2 cellular contexts compared by ENCODE assay signal in the genomic region with DNA sequence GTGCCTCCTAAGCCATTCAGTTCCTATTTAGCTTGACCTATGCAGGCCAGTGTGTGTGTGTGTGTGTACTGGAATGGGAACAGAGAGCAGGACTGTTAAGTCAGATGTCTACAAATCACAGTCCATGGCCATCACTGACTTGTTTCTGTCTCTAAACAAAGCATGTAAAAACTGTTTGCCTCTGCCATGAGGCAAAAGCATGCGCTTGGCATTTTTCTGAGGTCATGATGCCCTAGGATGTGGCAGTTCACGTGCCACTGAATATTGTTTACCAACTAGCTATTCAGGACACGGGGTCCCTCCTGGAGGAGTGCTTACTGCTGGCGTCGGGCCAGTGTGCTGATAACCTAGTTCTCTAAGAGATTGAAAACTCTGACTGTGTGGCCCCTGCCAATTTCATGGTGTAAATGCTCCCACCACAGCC.
TF ChIP-seq lines count a peak whose summit lies in the region.

No MANE protein-coding gene starts in this region.

TF ChIP-seq in WTC11, 78 proteins besides CTCF, POLR2A, EP300 and RAD21 (continued from another document):
- TF ChIP-seq, protein P1, sequence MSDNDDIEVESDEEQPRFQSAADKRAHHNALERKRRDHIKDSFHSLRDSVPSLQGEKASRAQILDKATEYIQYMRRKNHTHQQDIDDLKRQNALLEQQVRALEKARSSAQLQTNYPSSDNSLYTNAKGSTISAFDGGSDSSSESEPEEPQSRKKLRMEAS (CRISPR knock-in tag; IDR thresholded peaks at IDR 0.05): no peak
- TF ChIP-seq GABPB1 (CRISPR knock-in tag; IDR thresholded peaks at IDR 0.05): peak; percentile 61; the same call in 1 of the 2 replicates

TF ChIP-seq in HepG2, 621 proteins besides CTCF, POLR2A, EP300 and RAD21 (continued from another document and continues in another):
- TF ChIP-seq, protein P2, sequence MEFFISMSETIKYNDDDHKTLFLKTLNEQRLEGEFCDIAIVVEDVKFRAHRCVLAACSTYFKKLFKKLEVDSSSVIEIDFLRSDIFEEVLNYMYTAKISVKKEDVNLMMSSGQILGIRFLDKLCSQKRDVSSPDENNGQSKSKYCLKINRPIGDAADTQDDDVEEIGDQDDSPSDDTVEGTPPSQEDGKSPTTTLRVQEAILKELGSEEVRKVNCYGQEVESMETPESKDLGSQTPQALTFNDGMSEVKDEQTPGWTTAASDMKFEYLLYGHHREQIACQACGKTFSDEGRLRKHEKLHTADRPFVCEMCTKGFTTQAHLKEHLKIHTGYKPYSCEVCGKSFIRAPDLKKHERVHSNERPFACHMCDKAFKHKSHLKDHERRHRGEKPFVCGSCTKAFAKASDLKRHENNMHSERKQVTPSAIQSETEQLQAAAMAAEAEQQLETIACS (CRISPR knock-in tag; IDR thresholded peaks at IDR 0.05): no peak
- no peak for TF ChIP-seq NCOA5 (CRISPR knock-in tag; IDR thresholded peaks at IDR 0.05)
- no peak for TF ChIP-seq ZNF484 (CRISPR knock-in tag; IDR thresholded peaks at IDR 0.05; ENCODE audit: borderline replicate concordance, low read depth)
- TF ChIP-seq ARID2 (CRISPR knock-in tag; IDR thresholded peaks at IDR 0.05; ENCODE audit: borderline replicate concordance): no peak
- no peak for TF ChIP-seq CAMTA2 (CRISPR knock-in tag; IDR thresholded peaks at IDR 0.05; ENCODE audit: borderline replicate concordance)
- no peak for TF ChIP-seq SRF (IDR thresholded peaks at IDR 0.05; ENCODE audit: low read depth, low read length)
- no peak for TF ChIP-seq CHCHD3 (CRISPR knock-in tag; IDR thresholded peaks at IDR 0.05)
- no peak for TF ChIP-seq SIN3B (IDR thresholded peaks at IDR 0.05; ENCODE audit: low read length)
- no peak for TF ChIP-seq SMARCE1 (IDR thresholded peaks at IDR 0.05; ENCODE audit: borderline replicate concordance)
- TF ChIP-seq, protein P3, sequence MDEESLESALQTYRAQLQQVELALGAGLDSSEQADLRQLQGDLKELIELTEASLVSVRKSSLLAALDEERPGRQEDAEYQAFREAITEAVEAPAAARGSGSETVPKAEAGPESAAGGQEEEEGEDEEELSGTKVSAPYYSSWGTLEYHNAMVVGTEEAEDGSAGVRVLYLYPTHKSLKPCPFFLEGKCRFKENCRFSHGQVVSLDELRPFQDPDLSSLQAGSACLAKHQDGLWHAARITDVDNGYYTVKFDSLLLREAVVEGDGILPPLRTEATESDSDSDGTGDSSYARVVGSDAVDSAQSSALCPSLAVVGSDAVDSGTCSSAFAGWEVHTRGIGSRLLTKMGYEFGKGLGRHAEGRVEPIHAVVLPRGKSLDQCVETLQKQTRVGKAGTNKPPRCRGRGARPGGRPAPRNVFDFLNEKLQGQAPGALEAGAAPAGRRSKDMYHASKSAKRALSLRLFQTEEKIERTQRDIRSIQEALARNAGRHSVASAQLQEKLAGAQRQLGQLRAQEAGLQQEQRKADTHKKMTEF (CRISPR knock-in tag; IDR thresholded peaks at IDR 0.05): peak; percentile 87
- TF ChIP-seq, protein P4, sequence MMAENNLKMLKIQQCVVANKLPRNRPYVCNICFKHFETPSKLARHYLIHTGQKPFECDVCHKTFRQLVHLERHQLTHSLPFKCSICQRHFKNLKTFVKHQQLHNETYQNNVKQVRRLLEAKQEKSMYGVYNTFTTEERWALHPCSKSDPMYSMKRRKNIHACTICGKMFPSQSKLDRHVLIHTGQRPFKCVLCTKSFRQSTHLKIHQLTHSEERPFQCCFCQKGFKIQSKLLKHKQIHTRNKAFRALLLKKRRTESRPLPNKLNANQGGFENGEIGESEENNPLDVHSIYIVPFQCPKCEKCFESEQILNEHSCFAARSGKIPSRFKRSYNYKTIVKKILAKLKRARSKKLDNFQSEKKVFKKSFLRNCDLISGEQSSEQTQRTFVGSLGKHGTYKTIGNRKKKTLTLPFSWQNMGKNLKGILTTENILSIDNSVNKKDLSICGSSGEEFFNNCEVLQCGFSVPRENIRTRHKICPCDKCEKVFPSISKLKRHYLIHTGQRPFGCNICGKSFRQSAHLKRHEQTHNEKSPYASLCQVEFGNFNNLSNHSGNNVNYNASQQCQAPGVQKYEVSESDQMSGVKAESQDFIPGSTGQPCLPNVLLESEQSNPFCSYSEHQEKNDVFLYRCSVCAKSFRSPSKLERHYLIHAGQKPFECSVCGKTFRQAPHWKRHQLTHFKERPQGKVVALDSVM (CRISPR knock-in tag; IDR thresholded peaks at IDR 0.05): no peak
- TF ChIP-seq, protein P5, sequence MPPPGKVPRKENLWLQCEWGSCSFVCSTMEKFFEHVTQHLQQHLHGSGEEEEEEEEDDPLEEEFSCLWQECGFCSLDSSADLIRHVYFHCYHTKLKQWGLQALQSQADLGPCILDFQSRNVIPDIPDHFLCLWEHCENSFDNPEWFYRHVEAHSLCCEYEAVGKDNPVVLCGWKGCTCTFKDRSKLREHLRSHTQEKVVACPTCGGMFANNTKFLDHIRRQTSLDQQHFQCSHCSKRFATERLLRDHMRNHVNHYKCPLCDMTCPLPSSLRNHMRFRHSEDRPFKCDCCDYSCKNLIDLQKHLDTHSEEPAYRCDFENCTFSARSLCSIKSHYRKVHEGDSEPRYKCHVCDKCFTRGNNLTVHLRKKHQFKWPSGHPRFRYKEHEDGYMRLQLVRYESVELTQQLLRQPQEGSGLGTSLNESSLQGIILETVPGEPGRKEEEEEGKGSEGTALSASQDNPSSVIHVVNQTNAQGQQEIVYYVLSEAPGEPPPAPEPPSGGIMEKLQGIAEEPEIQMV (CRISPR knock-in tag; IDR thresholded peaks at IDR 0.05; ENCODE audit: low read depth): no peak
- no peak for TF ChIP-seq ZNF260 (CRISPR knock-in tag; IDR thresholded peaks at IDR 0.05; ENCODE audit: borderline replicate concordance, low read depth)
- 0 out of 2 replicates have a peak, but pooled peaks have one; percentile 26 for TF ChIP-seq JUND (CRISPR knock-in tag; IDR thresholded peaks at IDR 0.05)
- TF ChIP-seq ZNF614 (CRISPR knock-in tag; IDR thresholded peaks at IDR 0.05; ENCODE audit: borderline replicate concordance): peak; percentile 95
- TF ChIP-seq RNF2 (conservative IDR thresholded peaks at IDR 0.05; ENCODE audit: low read depth): no peak
- TF ChIP-seq ARNT2 (CRISPR knock-in tag; IDR thresholded peaks at IDR 0.05; ENCODE audit: low read depth): peak; percentile 55; the same call in 1 of the 2 replicates
- TF ChIP-seq ZMAT3 (CRISPR knock-in tag; conservative IDR thresholded peaks at IDR 0.05): no peak
- TF ChIP-seq SNAI1 (CRISPR knock-in tag; IDR thresholded peaks at IDR 0.05; ENCODE audit: borderline replicate concordance): no peak
- no peak for TF ChIP-seq ZNF256 (CRISPR knock-in tag; conservative IDR thresholded peaks at IDR 0.05)
- no peak for TF ChIP-seq FOXM1 (CRISPR knock-in tag; IDR thresholded peaks at IDR 0.05)
- no peak for TF ChIP-seq TBP (CRISPR knock-in tag; IDR thresholded peaks at IDR 0.05)
- 0 out of 2 replicates have a peak, but pooled peaks have one; percentile 22 for TF ChIP-seq RFX3 (CRISPR knock-in tag; IDR thresholded peaks at IDR 0.05)
- no peak for TF ChIP-seq ZNF44 (CRISPR knock-in tag; IDR thresholded peaks at IDR 0.05)
- TF ChIP-seq ZNF552 (CRISPR knock-in tag; IDR thresholded peaks at IDR 0.05; ENCODE audit: borderline replicate concordance): no peak
- TF ChIP-seq RFX5 (IDR thresholded peaks at IDR 0.05; ENCODE audit: low read depth, low read length): no peak
- TF ChIP-seq, protein P6, sequence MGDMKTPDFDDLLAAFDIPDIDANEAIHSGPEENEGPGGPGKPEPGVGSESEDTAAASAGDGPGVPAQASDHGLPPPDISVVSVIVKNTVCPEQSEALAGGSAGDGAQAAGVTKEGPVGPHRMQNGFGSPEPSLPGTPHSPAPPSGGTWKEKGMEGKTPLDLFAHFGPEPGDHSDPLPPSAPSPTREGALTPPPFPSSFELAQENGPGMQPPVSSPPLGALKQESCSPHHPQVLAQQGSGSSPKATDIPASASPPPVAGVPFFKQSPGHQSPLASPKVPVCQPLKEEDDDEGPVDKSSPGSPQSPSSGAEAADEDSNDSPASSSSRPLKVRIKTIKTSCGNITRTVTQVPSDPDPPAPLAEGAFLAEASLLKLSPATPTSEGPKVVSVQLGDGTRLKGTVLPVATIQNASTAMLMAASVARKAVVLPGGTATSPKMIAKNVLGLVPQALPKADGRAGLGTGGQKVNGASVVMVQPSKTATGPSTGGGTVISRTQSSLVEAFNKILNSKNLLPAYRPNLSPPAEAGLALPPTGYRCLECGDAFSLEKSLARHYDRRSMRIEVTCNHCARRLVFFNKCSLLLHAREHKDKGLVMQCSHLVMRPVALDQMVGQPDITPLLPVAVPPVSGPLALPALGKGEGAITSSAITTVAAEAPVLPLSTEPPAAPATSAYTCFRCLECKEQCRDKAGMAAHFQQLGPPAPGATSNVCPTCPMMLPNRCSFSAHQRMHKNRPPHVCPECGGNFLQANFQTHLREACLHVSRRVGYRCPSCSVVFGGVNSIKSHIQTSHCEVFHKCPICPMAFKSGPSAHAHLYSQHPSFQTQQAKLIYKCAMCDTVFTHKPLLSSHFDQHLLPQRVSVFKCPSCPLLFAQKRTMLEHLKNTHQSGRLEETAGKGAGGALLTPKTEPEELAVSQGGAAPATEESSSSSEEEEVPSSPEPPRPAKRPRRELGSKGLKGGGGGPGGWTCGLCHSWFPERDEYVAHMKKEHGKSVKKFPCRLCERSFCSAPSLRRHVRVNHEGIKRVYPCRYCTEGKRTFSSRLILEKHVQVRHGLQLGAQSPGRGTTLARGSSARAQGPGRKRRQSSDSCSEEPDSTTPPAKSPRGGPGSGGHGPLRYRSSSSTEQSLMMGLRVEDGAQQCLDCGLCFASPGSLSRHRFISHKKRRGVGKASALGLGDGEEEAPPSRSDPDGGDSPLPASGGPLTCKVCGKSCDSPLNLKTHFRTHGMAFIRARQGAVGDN (CRISPR knock-in tag; IDR thresholded peaks at IDR 0.05): peak; percentile 11; the same call in 1 of the 2 replicates
- TF ChIP-seq, protein P7, sequence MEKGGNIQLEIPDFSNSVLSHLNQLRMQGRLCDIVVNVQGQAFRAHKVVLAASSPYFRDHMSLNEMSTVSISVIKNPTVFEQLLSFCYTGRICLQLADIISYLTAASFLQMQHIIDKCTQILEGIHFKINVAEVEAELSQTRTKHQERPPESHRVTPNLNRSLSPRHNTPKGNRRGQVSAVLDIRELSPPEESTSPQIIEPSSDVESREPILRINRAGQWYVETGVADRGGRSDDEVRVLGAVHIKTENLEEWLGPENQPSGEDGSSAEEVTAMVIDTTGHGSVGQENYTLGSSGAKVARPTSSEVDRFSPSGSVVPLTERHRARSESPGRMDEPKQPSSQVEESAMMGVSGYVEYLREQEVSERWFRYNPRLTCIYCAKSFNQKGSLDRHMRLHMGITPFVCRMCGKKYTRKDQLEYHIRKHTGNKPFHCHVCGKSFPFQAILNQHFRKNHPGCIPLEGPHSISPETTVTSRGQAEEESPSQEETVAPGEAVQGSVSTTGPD (CRISPR knock-in tag; IDR thresholded peaks at IDR 0.05): no peak
- peak; percentile 87 for TF ChIP-seq NR2F6 (IDR thresholded peaks at IDR 0.05)
- peak; percentile 94 for TF ChIP-seq NR2F6 (CRISPR knock-in tag; IDR thresholded peaks at IDR 0.05)
- 0 out of 2 replicates have a peak, but pooled peaks have one; percentile 53 for TF ChIP-seq ZNF337 (CRISPR knock-in tag; IDR thresholded peaks at IDR 0.05; ENCODE audit: borderline replicate concordance, low read depth)
- TF ChIP-seq, protein P8, sequence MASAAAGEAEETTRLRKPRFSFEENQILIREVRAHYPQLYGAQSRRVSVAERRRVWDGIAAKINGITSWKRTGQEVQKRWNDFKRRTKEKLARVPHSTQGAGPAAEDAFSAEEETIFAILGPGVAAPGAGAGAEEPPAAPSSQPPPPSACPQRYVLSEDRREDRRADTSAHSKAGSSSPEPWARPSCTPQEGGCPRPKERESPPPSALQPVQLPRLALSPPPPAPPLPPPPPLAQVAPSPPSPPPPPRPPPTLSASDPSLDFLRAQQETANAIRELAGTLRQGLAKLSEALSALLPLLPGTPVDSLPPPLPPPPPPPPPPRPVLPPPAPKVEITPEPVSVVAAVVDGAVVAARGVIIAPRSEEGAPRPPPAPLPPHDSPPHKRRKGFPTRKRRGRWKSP (CRISPR knock-in tag; IDR thresholded peaks at IDR 0.05): peak; percentile 89; the same call in 1 of the 2 replicates
- TF ChIP-seq ZBTB20 (CRISPR knock-in tag; IDR thresholded peaks at IDR 0.05; ENCODE audit: borderline replicate concordance, low read depth): peak; percentile 66; the same call in 1 of the 2 replicates
- TF ChIP-seq NFE2L2 (IDR thresholded peaks at IDR 0.05; ENCODE audit: low read length): no peak
- no peak for TF ChIP-seq NFRKB (IDR thresholded peaks at IDR 0.05)
- TF ChIP-seq ARNTL (CRISPR knock-in tag; IDR thresholded peaks at IDR 0.05): peak; percentile 89
- peak; percentile 98 for TF ChIP-seq MED1 (CRISPR knock-in tag; IDR thresholded peaks at IDR 0.05)
- TF ChIP-seq ZNF10 (CRISPR knock-in tag; IDR thresholded peaks at IDR 0.05; ENCODE audit: borderline replicate concordance, low read depth): no peak
- TF ChIP-seq ZNF83 (CRISPR knock-in tag; IDR thresholded peaks at IDR 0.05; ENCODE audit: borderline replicate concordance): no peak
- peak; percentile 31 to 51; a peak in 3 of 4 replicates for TF ChIP-seq MAFK (conservative IDR thresholded peaks at IDR 0.05 in 1 of 2, IDR thresholded peaks at IDR 0.05 in 1 of 2; ENCODE audit: low read length in 2 of 2)
- no peak for TF ChIP-seq PCBP1 (IDR thresholded peaks at IDR 0.05; ENCODE audit: borderline replicate concordance, low read depth, low read length)
- TF ChIP-seq TOPORS (CRISPR knock-in tag; IDR thresholded peaks at IDR 0.05): no peak
- TF ChIP-seq, protein P9, sequence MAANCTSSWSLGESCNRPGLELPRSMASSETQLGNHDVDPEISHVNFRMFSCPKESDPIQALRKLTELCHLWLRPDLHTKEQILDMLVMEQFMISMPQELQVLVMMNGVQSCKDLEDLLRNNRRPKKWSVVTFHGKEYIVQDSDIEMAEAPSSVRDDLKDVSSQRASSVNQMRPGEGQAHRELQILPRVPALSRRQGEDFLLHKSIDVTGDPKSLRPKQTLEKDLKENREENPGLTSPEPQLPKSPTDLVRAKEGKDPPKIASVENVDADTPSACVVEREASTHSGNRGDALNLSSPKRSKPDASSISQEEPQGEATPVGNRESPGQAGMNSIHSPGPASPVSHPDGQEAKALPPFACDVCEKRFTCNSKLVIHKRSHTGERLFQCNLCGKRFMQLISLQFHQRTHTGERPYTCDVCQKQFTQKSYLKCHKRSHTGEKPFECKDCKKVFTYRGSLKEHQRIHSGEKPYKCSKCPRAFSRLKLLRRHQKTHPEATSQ (CRISPR knock-in tag; IDR thresholded peaks at IDR 0.05; ENCODE audit: borderline replicate concordance): no peak
- TF ChIP-seq ZNF557 (CRISPR knock-in tag; IDR thresholded peaks at IDR 0.05): no peak
- no peak for TF ChIP-seq ZNF577 (CRISPR knock-in tag; IDR thresholded peaks at IDR 0.05; ENCODE audit: borderline replicate concordance, low read depth)
- TF ChIP-seq GATA4 (IDR thresholded peaks at IDR 0.05; ENCODE audit: borderline replicate concordance, low read depth): peak; percentile 56; the same call in 1 of the 2 replicates
- TF ChIP-seq ATF7 (IDR thresholded peaks at IDR 0.05): no peak
- TF ChIP-seq ATF7 (CRISPR knock-in tag; IDR thresholded peaks at IDR 0.05): peak; percentile 76; the same call in 1 of the 2 replicates
- TF ChIP-seq FLYWCH1 (CRISPR knock-in tag; IDR thresholded peaks at IDR 0.05): no peak
- peak; percentile 67 for TF ChIP-seq CREM (IDR thresholded peaks at IDR 0.05)
- TF ChIP-seq CREM (CRISPR knock-in tag; IDR thresholded peaks at IDR 0.05): no peak
- TF ChIP-seq ZNF251 (CRISPR knock-in tag; IDR thresholded peaks at IDR 0.05): no peak
- no peak for TF ChIP-seq CHD2 (IDR thresholded peaks at IDR 0.05; ENCODE audit: low read depth, low read length)
- TF ChIP-seq NR1H2 (CRISPR knock-in tag; IDR thresholded peaks at IDR 0.05; ENCODE audit: borderline replicate concordance, low read depth): no peak
- no peak for TF ChIP-seq CENPX (CRISPR knock-in tag; IDR thresholded peaks at IDR 0.05)
